In the genomic region with DNA sequence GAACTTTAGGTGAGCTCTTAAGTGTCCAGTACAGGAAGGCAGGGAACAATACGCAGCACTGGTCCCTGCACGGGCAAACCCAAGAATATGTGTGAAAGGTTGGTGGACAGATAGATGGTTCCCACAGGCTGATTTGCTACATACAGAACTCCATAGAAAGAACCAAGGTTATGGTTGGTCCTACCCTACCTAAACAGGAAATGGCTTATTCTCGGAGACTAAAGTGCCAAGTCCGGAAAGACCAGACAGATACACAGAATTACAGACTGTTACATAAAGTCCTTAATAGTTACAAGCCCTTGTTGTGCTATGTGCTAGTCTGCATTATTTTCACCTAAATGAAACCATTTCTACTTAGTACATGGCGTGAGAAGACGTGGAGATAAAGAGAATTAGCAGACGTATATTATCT, we compare ENCODE assay signal across 8 cellular contexts. TPM values are rescaled to one million over a fixed set of nuclear protein-coding genes. Genes with fewer than 3 reads are reported as not detected.
DNase-seq lines count a peak whose midpoint lies in the region; ATAC-seq and TF ChIP-seq lines count a peak whose summit lies in the region.

No MANE protein-coding gene starts in this region.

- peak; percentile 51 for ATAC-seq in left colon
- ATAC-seq in thoracic aorta (ENCODE audit: insufficient number of reproducible peaks, low FRiP score, low read depth) = no peak
- no peak for ATAC-seq in GM19023 (IDR thresholded peaks at IDR 0.05; ENCODE audit: unreplicated experiment)
- no peak for ATAC-seq in HG02642 (IDR thresholded peaks at IDR 0.05; ENCODE audit: poor library complexity, unreplicated experiment)

- H3K4me1 Mint-ChIP-seq in activated T-cell treated with anti-CD3 and anti-CD28 coated beads, Interleukin-2, amount 50 U/mL, for 24 hours (ENCODE audit: low read depth) = peaks cover 48% of the 10 kb centered on the region
- H3K4me1 Mint-ChIP-seq in brain = peaks cover 48% of the 10 kb centered on the region

- intact Hi-C loops in left colon (cut with DNase I, micrococcal nuclease) = loop anchor here in 1 of 2 donors (5.0 kb wide), 1 partner anchor 151 kb away; a partner anchor contains a TSS

- peak overlapping the region; percentile 98 for H3K27ac Mint-ChIP-seq in activated T-cell treated with anti-CD3 and anti-CD28 coated beads, Interleukin-2, amount 50 U/mL, for 24 hours
- peak overlapping the region; percentile 91 to 98 (median 97) for H3K27ac Mint-ChIP-seq in brain

- H3K9me3 Mint-ChIP-seq in activated T-cell treated with anti-CD3 and anti-CD28 coated beads, Interleukin-2, amount 50 U/mL, for 24 hours = no peaks in the 10 kb centered on the region
- peaks cover 0 to 3% (median 0%) of the 10 kb centered on the region in 5 experiments for H3K9me3 Mint-ChIP-seq in brain

- no peak for TF ChIP-seq CTCF in brain (conservative IDR thresholded peaks at IDR 0.05)
- TF ChIP-seq CTCF in thoracic aorta (IDR thresholded peaks at IDR 0.05) = no peak

- no peaks in the 10 kb centered on the region for H3K27me3 Mint-ChIP-seq in activated T-cell treated with anti-CD3 and anti-CD28 coated beads, Interleukin-2, amount 50 U/mL, for 24 hours
- peaks cover 22% of the 10 kb centered on the region for H3K27me3 Mint-ChIP-seq in brain

- H3K27me3 ChIP-seq in thoracic aorta (replicated peaks; ENCODE audit: insufficient read depth) = no peaks in the 10 kb centered on the region

- peak overlapping the region; percentile 71 to 77 for H3K27ac ChIP-seq in thoracic aorta

- H3K9me3 ChIP-seq in thoracic aorta = no peaks in the 10 kb centered on the region

- DNase-seq in activated T-cell treated with anti-CD3 and anti-CD28 coated beads, Interleukin-2, amount 50 U/mL, for 24 hours = no peak
- DNase-seq in activated T-cell treated with anti-CD3 and anti-CD28 coated beads for 4 hours (no peak), NCI-H2227 (lab: John Stamatoyannopoulos, UW; ENCODE audit: unreplicated experiment) (peak; percentile 46), left colon (peak in 1 of 2 donors; percentile 31), thoracic aorta (ENCODE audit: low spot score) (no peak)

- H3K4me3 Mint-ChIP-seq in activated T-cell treated with anti-CD3 and anti-CD28 coated beads, Interleukin-2, amount 50 U/mL, for 24 hours = peak overlapping the region; percentile 97
- peak overlapping the region; percentile 95 to 100 (median 97) for H3K4me3 Mint-ChIP-seq in brain

- no peaks in the 10 kb centered on the region for H3K36me3 ChIP-seq in thoracic aorta

- H3K4me3 ChIP-seq in thoracic aorta = peak overlapping the region; percentile 98

- H3K36me3 Mint-ChIP-seq in activated T-cell treated with anti-CD3 and anti-CD28 coated beads, Interleukin-2, amount 50 U/mL, for 24 hours (ENCODE audit: low read depth) = peaks cover 29% of the 10 kb centered on the region
- no peaks in the 10 kb centered on the region for H3K36me3 Mint-ChIP-seq in brain

- peaks cover 18 to 23% of the 10 kb centered on the region in 2 donors for H3K4me1 ChIP-seq in thoracic aorta (ENCODE audit: control insufficient read depth in 1 of 2, low read depth in 2 of 2)

RNA-seq across cellular contexts. Expression of a gene that starts 1.2 kb away (rescaled TPM):
- polyA plus RNA-seq in brain (ENCODE audit: insufficient read depth, low read depth, low replicate concordance) = 8.6 TPM
- 10 to 100 TPM; 40.8 to 44.0 TPM for total RNA-seq in left colon
- total RNA-seq in thoracic aorta = 100 to 1,000 TPM in 1 of 2 donors, 10 to 100 TPM in 1; 48.3 to 107 TPM
